ENCODE assay signal across 15 cellular contexts in genomic region chr20:25549866-25550477, GRCh38. TPM values are rescaled to one million over a fixed set of nuclear protein-coding genes. Genes with fewer than 3 reads are reported as not detected.
A peak's percentile ranks its signal among the peaks of the same experiment; 100 is the strongest.
DNase-seq lines count a peak whose midpoint lies in the region; ATAC-seq, FAIRE-seq and TF ChIP-seq lines count a peak whose summit lies in the region.
"Had no signal": no experiment of that assay in that cellular context is flagged by ENCODE, and none has a peak within 500 bp of the region (broad histone marks: within the 10 kb centered on the region; RNA-seq: fewer than 3 reads in every experiment).

No MANE protein-coding gene starts in this region.

- no peak overlapping the region for H2AFZ ChIP-seq in PC-3 (ENCODE audit: low read length)

- H3K9me3 Mint-ChIP-seq in endothelial cell (ENCODE audit: unreplicated experiment), result no peaks in the 10 kb centered on the region
- H3K9me3 Mint-ChIP-seq in neural crest cell, result no peaks in the 10 kb centered on the region
- H3K9me3 Mint-ChIP-seq: activated naive CD4-positive, alpha-beta T cell treated with anti-CD3 and anti-CD28 coated beads, Interleukin-2, amount 10 ng/mL, durations not matched to agents 7 days and 5 days had no signal

- H3K27ac Mint-ChIP-seq in endothelial cell (ENCODE audit: unreplicated experiment), result peak overlapping the region; percentile 90
- no peak overlapping the region for H3K27ac Mint-ChIP-seq in neural crest cell (ENCODE audit: unreplicated experiment)

- H3K79me2 ChIP-seq in PC-3 (ENCODE audit: low read length), result no peaks in the 10 kb centered on the region

- H3K9me2 ChIP-seq in PC-3 (replicated peaks; ENCODE audit: low read length), result no peaks in the 10 kb centered on the region

- TF ChIP-seq CTCF in AG10803 (conservative IDR thresholded peaks at IDR 0.05; ENCODE audit: low read length) (no peak), PC-3 (conservative IDR thresholded peaks at IDR 0.05; ENCODE audit: low read depth, low read length) (no peak), endothelial cell (IDR thresholded peaks at IDR 0.05; ENCODE audit: unreplicated experiment) (no peak), neural crest cell (conservative IDR thresholded peaks at IDR 0.05) (no peak)

- no peak overlapping the region for H3K4me2 ChIP-seq in PC-3 (ENCODE audit: low read length)

- ATAC-seq in PC-3, result peak; percentile 50

- H3K27me3 ChIP-seq in PC-3 (ENCODE audit: low read length), result no peaks in the 10 kb centered on the region
- no peaks in the 10 kb centered on the region for H3K27me3 ChIP-seq in small intestine (ENCODE audit: control insufficient read depth in 2 of 2, insufficient read depth in 2 of 2, low read length in 2 of 2)
- H3K27me3 ChIP-seq: thyroid gland had no signal

- H3F3A ChIP-seq in PC-3 (ENCODE audit: low read length, unreplicated experiment), result no peaks in the 10 kb centered on the region

- peaks cover 21% of the 10 kb centered on the region for H3K27me3 Mint-ChIP-seq in endothelial cell (ENCODE audit: unreplicated experiment)
- no peaks in the 10 kb centered on the region for H3K27me3 Mint-ChIP-seq in neural crest cell (ENCODE audit: low read depth)
- H3K27me3 Mint-ChIP-seq: activated naive CD4-positive, alpha-beta T cell treated with anti-CD3 and anti-CD28 coated beads, Interleukin-2, amount 10 ng/mL, durations not matched to agents 7 days and 5 days had no signal

- H3K4me3 ChIP-seq in AG10803 (ENCODE audit: low read length) (no peak overlapping the region), PC-3 (ENCODE audit: low read length) (no peak overlapping the region), small intestine (ENCODE audit: low read depth in 1 of 2, low read length in 2 of 2) (no peak overlapping the region)
- H3K4me3 ChIP-seq: SK-N-MC, thyroid gland had no signal

- no peaks in the 10 kb centered on the region for H4K20me1 ChIP-seq in PC-3 (ENCODE audit: low read length)

- peaks cover 10% of the 10 kb centered on the region for H3K4me1 ChIP-seq in PC-3 (ENCODE audit: insufficient read depth, low read length)
- peaks cover 0 to 2% of the 10 kb centered on the region in 2 donors for H3K4me1 ChIP-seq in small intestine (ENCODE audit: control insufficient read depth in 2 of 2, insufficient read depth in 1 of 2, low read depth in 1 of 2, low read length in 1 of 2)

- 82 to 87% (median 83%) methylated on average over 10 of the region's 10 CpGs for WGBS in small intestine, 3 donors

- DNase-seq in AG10803 (ENCODE audit: low read depth), result peak; percentile 67
- DNase-seq in PC-3, result peak; percentile 34
- no peak for DNase-seq in endothelial cell (ENCODE audit: low spot score)
- DNase-seq in neural crest cell (ENCODE audit: low read depth, low spot score), result no peak
- no peak for DNase-seq in HPDE6-E6E7 (ENCODE audit: extremely low spot score)
- no peak for DNase-seq in small intestine
- no peak for DNase-seq in DMS53 treated with DMSO at 0.1 percent for 48 hours (lab: John Stamatoyannopoulos, UW; ENCODE audit: unreplicated experiment)
- DNase-seq in cerebellar nuclear complex (lab: John Stamatoyannopoulos, UW), result no peak
- DNase-seq: activated naive CD4-positive, alpha-beta T cell treated with anti-CD3 and anti-CD28 coated beads, Interleukin-2, amount 10 ng/mL, durations not matched to agents 7 days and 5 days; DND-41; MM.1S; NCI-H2171; thyroid gland had no signal

- intact Hi-C loops in PC-3 (cut with micrococcal nuclease), result no loop called here

- H3K4me3 Mint-ChIP-seq in endothelial cell (ENCODE audit: unreplicated experiment) (peak overlapping the region; percentile 75), neural crest cell (peak overlapping the region; percentile 58)
- H3K4me3 Mint-ChIP-seq: activated naive CD4-positive, alpha-beta T cell treated with anti-CD3 and anti-CD28 coated beads, Interleukin-2, amount 10 ng/mL, durations not matched to agents 7 days and 5 days had no signal

- CTCF ChIA-PET in PC-3 (lab: Charles Lee), result no interaction called here

- H3K36me3 Mint-ChIP-seq in endothelial cell (ENCODE audit: low read depth, unreplicated experiment) (peaks cover 13% of the 10 kb centered on the region), neural crest cell (ENCODE audit: low read depth) (no peaks in the 10 kb centered on the region)
- H3K36me3 Mint-ChIP-seq: activated naive CD4-positive, alpha-beta T cell treated with anti-CD3 and anti-CD28 coated beads, Interleukin-2, amount 10 ng/mL, durations not matched to agents 7 days and 5 days had no signal

- FAIRE-seq in small intestine (lab: Jason Lieb, UNC), result no peak
- FAIRE-seq: colon had no signal

- H3K27ac ChIP-seq in PC-3 (ENCODE audit: low read length) (no peak overlapping the region), small intestine (ENCODE audit: low read depth in 1 of 2, low read length in 1 of 2) (no peak overlapping the region)
- H3K27ac ChIP-seq: SK-N-MC, thyroid gland had no signal

- no TSS peak for BruUV-seq in PC-3 (replicated peaks; lab: Mats Ljungman, UMichigan)

- H3K4me1 Mint-ChIP-seq in endothelial cell (ENCODE audit: unreplicated experiment), result peaks cover 79% of the 10 kb centered on the region
- peaks cover 57% of the 10 kb centered on the region for H3K4me1 Mint-ChIP-seq in neural crest cell
- H3K4me1 Mint-ChIP-seq: activated naive CD4-positive, alpha-beta T cell treated with anti-CD3 and anti-CD28 coated beads, Interleukin-2, amount 10 ng/mL, durations not matched to agents 7 days and 5 days had no signal

- no peak overlapping the region for H3K9ac ChIP-seq in PC-3 (ENCODE audit: low read length)

- POLR2A ChIA-PET in PC-3 (lab: Charles Lee; ENCODE audit: unreplicated experiment), result no interaction called here

- H3K36me3 ChIP-seq in PC-3 (ENCODE audit: low read depth, low read length), result no peaks in the 10 kb centered on the region
- H3K36me3 ChIP-seq in small intestine (ENCODE audit: control insufficient read depth in 2 of 2, insufficient read depth in 2 of 2, low read length in 2 of 2), result no peaks in the 10 kb centered on the region
- H3K36me3 ChIP-seq: thyroid gland had no signal

- H3K9me3 ChIP-seq in PC-3 (ENCODE audit: low read length) (no peaks in the 10 kb centered on the region), small intestine (ENCODE audit: control insufficient read depth, low read depth) (no peaks in the 10 kb centered on the region)
- H3K9me3 ChIP-seq: thyroid gland had no signal

RNA-seq across cellular contexts. Expression of gene NINL, which starts 35.4 kb away (rescaled TPM):
- total RNA-seq in PC-3 (2014; rRNA removed) (6.5 and 11.5 TPM in 2 replicates), endothelial cell (ENCODE audit: unreplicated experiment) (95.5 TPM), neural crest cell (41.2 and 44.0 TPM in 2 replicates)
- 1 to 10 TPM; 1.1 to 6.0 (median 5.0) TPM for polyA plus RNA-seq in small intestine

Comparison
In these comparisons a context has a peak if more than half of its experiments do, and no peak if none do; other contexts are left out.
1. DNase-seq: peak in AG10803 (single experiment) and PC-3 (single experiment); none in endothelial cell (single experiment), neural crest cell (single experiment), HPDE6-E6E7 (single experiment), small intestine (single experiment), DMS53 treated with DMSO at 0.1 percent for 48 hours (single experiment) and cerebellar nuclear complex (0 of 2).